Comparison of ENCODE assay signal across 29 cellular contexts in genomic region chr13:52147225-52147624, GRCh38. TPM values are rescaled to one million over a fixed set of nuclear protein-coding genes. Genes with fewer than 3 reads are reported as not detected.
"Had no signal": no experiment of that assay in that cellular context is flagged by ENCODE, and none has a peak within 500 bp of the region (broad histone marks: within the 10 kb centered on the region; RNA-seq: fewer than 3 reads in every experiment).

No MANE protein-coding gene starts in this region.

- H3K9me3 ChIP-seq: colonic mucosa, esophagus squamous epithelium, gastrocnemius medialis, left lung, lower lobe of right lung, mucosa of descending colon had no signal

- H3K27ac ChIP-seq: colonic mucosa, epithelial cell of prostate, esophagus squamous epithelium, gastrocnemius medialis, heart right ventricle, left lung, lower lobe of right lung had no signal

- ATAC-seq: effector memory CD8-positive, alpha-beta T cell; esophagus mucosa; gastrocnemius medialis; heart right ventricle; left cardiac atrium; left lung; left ventricle myocardium superior; lower lobe of right lung; mucosa of descending colon; naive thymus-derived CD4-positive, alpha-beta T cell had no signal

- H3K27me3 ChIP-seq: colonic mucosa, esophagus squamous epithelium, gastrocnemius medialis, heart right ventricle, left lung had no signal

- H3K4me1 Mint-ChIP-seq: endodermal cell; mesothelial cell of epicardium; naive thymus-derived CD4-positive, alpha-beta T cell had no signal

- H3K36me3 ChIP-seq: colonic mucosa had no signal

- H3K27ac Mint-ChIP-seq: dendritic cell treated with granulocyte-macrophage colony-stimulating factor and Interleukin-4, amounts not matched to agents 40 ng/mL and 50 ng/mL, for 4 days; effector memory CD8-positive, alpha-beta T cell; endodermal cell; mesothelial cell of epicardium; naive thymus-derived CD4-positive, alpha-beta T cell had no signal

- FAIRE-seq: endometrium, islet of Langerhans, keratinocyte had no signal

- H3K27me3 Mint-ChIP-seq: dendritic cell treated with granulocyte-macrophage colony-stimulating factor and Interleukin-4, amounts not matched to agents 40 ng/mL and 50 ng/mL, for 4 days; effector memory CD8-positive, alpha-beta T cell; naive thymus-derived CD4-positive, alpha-beta T cell had no signal

- H3K4me1 ChIP-seq: colonic mucosa, esophagus squamous epithelium, gastrocnemius medialis, heart right ventricle, left lung, lower lobe of right lung had no signal

- H3K4me3 Mint-ChIP-seq: dendritic cell treated with granulocyte-macrophage colony-stimulating factor and Interleukin-4, amounts not matched to agents 40 ng/mL and 50 ng/mL, for 4 days; effector memory CD8-positive, alpha-beta T cell; endodermal cell; mesothelial cell of epicardium; naive thymus-derived CD4-positive, alpha-beta T cell had no signal

- H3K4me3 ChIP-seq: colonic mucosa, esophagus squamous epithelium, gastrocnemius medialis, heart right ventricle, left lung, lower lobe of right lung, mucosa of descending colon had no signal

- H3K9me3 Mint-ChIP-seq: effector memory CD8-positive, alpha-beta T cell had no signal

- DNase-seq: colonic mucosa; cortex of kidney; effector CD8-positive, alpha-beta T cell; effector memory CD8-positive, alpha-beta T cell; endodermal cell; erythroblast; esophagus squamous epithelium; foreskin fibroblast; foreskin melanocyte; gastrocnemius medialis; glutamatergic neuron; head of caudate nucleus; heart right ventricle; hippocampal formation; left cardiac atrium; left lung; left ventricle myocardium superior; lower lobe of right lung; mesenchymal stem cell; mucosa of descending colon; naive thymus-derived CD4-positive, alpha-beta T cell had no signal

RNA-seq across cellular contexts. Expression of gene NEK5, which starts 18.4 kb away (rescaled TPM):
- total RNA-seq: mesenteric fat pad; naive thymus-derived CD4-positive, alpha-beta T cell had no signal
